Comparison of ENCODE assay signal across 25 cellular contexts in genomic region chr3:132837615-132838014, GRCh38.
"Had no signal": no experiment of that assay in that cellular context is flagged by ENCODE, and none has a peak within 500 bp of the region (broad histone marks: within the 10 kb centered on the region; RNA-seq: fewer than 3 reads in every experiment).

No MANE protein-coding gene starts in this region.

- H3K9me3 ChIP-seq: ascending aorta had no signal

- H3K27me3 ChIP-seq: ascending aorta had no signal

- H3K27ac ChIP-seq: ascending aorta, VCaP had no signal

- H3K4me1 ChIP-seq: ascending aorta had no signal

- H3K4me3 ChIP-seq: ascending aorta had no signal

- DNase-seq: activated B cell treated with CpG ODN at 0.5 μM for 24 hours; activated CD4-positive, alpha-beta memory T cell treated with anti-CD3 and anti-CD28 coated beads, Interleukin-2, amount 10 ng/mL, durations not matched to agents 7 days and 5 days; activated CD4-positive, alpha-beta T cell treated with anti-CD3 and anti-CD28 coated beads for 4 hours; activated CD4-positive, alpha-beta T cell treated with anti-CD3 and anti-CD28 coated beads, Interleukin-2, amount 10 ng/mL, durations not matched to agents 7 days and 5 days; activated CD4-positive, alpha-beta T cell treated with anti-CD3 and anti-CD28 coated beads, Interleukin-2, amount 50 U/mL, for 48 hours; activated CD4-positive, CD25-positive, alpha-beta regulatory T cell treated with anti-CD3 and anti-CD28 coated beads, Interleukin-2, amount 50 U/mL, for 72 hours; activated CD8-positive, alpha-beta memory T cell treated with anti-CD3 and anti-CD28 coated beads for 24 hours; activated CD8-positive, alpha-beta memory T cell treated with anti-CD3 and anti-CD28 coated beads, Interleukin-2, amount 10 ng/mL, durations not matched to agents 7 days and 5 days; activated CD8-positive, alpha-beta memory T cell treated with anti-CD3 and anti-CD28 coated beads, Interleukin-2, amount 50 U/mL, for 48 hours; activated CD8-positive, alpha-beta T cell treated with anti-CD3 and anti-CD28 coated beads, Interleukin-2, amount 10 ng/mL, durations not matched to agents 7 days and 5 days; activated effector memory CD4-positive, alpha-beta T cell treated with Interleukin-2 at 50 U/mL for 16 hours; activated gamma-delta T cell; activated naive CD4-positive, alpha-beta T cell treated with anti-CD3 and anti-CD28 coated beads, Interleukin-2, amount 10 ng/mL, durations not matched to agents 7 days and 5 days; activated naive CD4-positive, alpha-beta T cell treated with Interleukin-2 at 50 U/mL for 16 hours; activated naive CD8-positive, alpha-beta T cell treated with anti-CD3 and anti-CD28 coated beads, Interleukin-2, amount 10 ng/mL, durations not matched to agents 7 days and 5 days; activated naive CD8-positive, alpha-beta T cell treated with anti-CD3 and anti-CD28 coated beads, Interleukin-2, amount 50 U/mL, for 24 hours; activated T-cell treated with anti-CD3 and anti-CD28 coated beads, Interleukin-2, amount 50 U/mL, for 24 hours; activated T-cell treated with anti-CD3 and anti-CD28 coated beads, Interleukin-2, amount 50 U/mL, for 48 hours; amygdala; anterior cingulate cortex; central memory CD4-positive, alpha-beta T cell; T-helper 2 cell; T-helper 9 cell had no signal

- ATAC-seq: activated CD8-positive, alpha-beta memory T cell treated with anti-CD3 and anti-CD28 coated beads, Interleukin-2, amount 10 ng/mL, durations not matched to agents 7 days and 5 days; activated CD8-positive, alpha-beta T cell treated with anti-CD3 and anti-CD28 coated beads, Interleukin-2, amount 10 ng/mL, durations not matched to agents 7 days and 5 days; activated naive CD8-positive, alpha-beta T cell treated with anti-CD3 and anti-CD28 coated beads, Interleukin-2, amount 50 U/mL, for 24 hours had no signal

- H3K36me3 ChIP-seq: ascending aorta had no signal
